ENCODE assay signal across 13 cellular contexts in genomic region chr17:9244066-9245052, GRCh38.
DNase-seq lines count a peak whose midpoint lies in the region; ATAC-seq and TF ChIP-seq lines count a peak whose summit lies in the region.
"Had no signal": no experiment of that assay in that cellular context is flagged by ENCODE, and none has a peak within 500 bp of the region (broad histone marks: within the 10 kb centered on the region; RNA-seq: fewer than 3 reads in every experiment).

No MANE protein-coding gene starts in this region.

- DNase-seq in H7 (peak; percentile 69), cardiac fibroblast (ENCODE audit: low read depth in 2 of 2) (peak; percentile 36 to 53), iris pigment epithelial cell (ENCODE audit: low read depth) (peak; percentile 83), COLO668 (lab: John Stamatoyannopoulos, UW; ENCODE audit: unreplicated experiment) (no peak), D341Med (ENCODE audit: low spot score) (no peak)
- DNase-seq in activated CD8-positive, alpha-beta T cell treated with anti-CD3 and anti-CD28 coated beads, Interleukin-2, amount 10 ng/mL, durations not matched to agents 7 days and 5 days = no peak
- DNase-seq in activated T-cell treated with anti-CD3 and anti-CD28 coated beads, Interleukin-2, amount 50 U/mL, for 24 hours = no peak
- DNase-seq: activated naive CD4-positive, alpha-beta T cell treated with anti-CD3 and anti-CD28 coated beads for 36 hours; effector CD8-positive, alpha-beta T cell; MM.1S; NCI-H748 treated with DMSO at 0.1 percent for 48 hours; stimulated activated CD4-positive, alpha-beta T cell treated with anti-CD3 and anti-CD28 coated beads, Interleukin-4, amount 100 ng/mL, for 1 hour had no signal

- TF ChIP-seq CTCF in cardiac fibroblast (IDR thresholded peaks at IDR 0.05; ENCODE audit: low read depth, low read length) = no peak

- no peak for ATAC-seq in activated CD8-positive, alpha-beta T cell treated with anti-CD3 and anti-CD28 coated beads, Interleukin-2, amount 10 ng/mL, durations not matched to agents 7 days and 5 days

- peak overlapping the region; percentile 19 for H3K27ac ChIP-seq in temporal lobe (ENCODE audit: low read depth, low read length)

- H3K27ac Mint-ChIP-seq in activated CD8-positive, alpha-beta T cell treated with anti-CD3 and anti-CD28 coated beads, Interleukin-2, amount 10 ng/mL, durations not matched to agents 7 days and 5 days = no peak overlapping the region
- no peak overlapping the region for H3K27ac Mint-ChIP-seq in activated T-cell treated with anti-CD3 and anti-CD28 coated beads, Interleukin-2, amount 50 U/mL, for 24 hours
- H3K27ac Mint-ChIP-seq: activated naive CD4-positive, alpha-beta T cell treated with anti-CD3 and anti-CD28 coated beads for 36 hours had no signal

- H3K27me3 Mint-ChIP-seq in activated CD8-positive, alpha-beta T cell treated with anti-CD3 and anti-CD28 coated beads, Interleukin-2, amount 10 ng/mL, durations not matched to agents 7 days and 5 days (ENCODE audit: low read depth) = no peaks in the 10 kb centered on the region
- no peaks in the 10 kb centered on the region for H3K27me3 Mint-ChIP-seq in activated T-cell treated with anti-CD3 and anti-CD28 coated beads, Interleukin-2, amount 50 U/mL, for 24 hours

- H3K4me1 Mint-ChIP-seq in activated CD8-positive, alpha-beta T cell treated with anti-CD3 and anti-CD28 coated beads, Interleukin-2, amount 10 ng/mL, durations not matched to agents 7 days and 5 days (ENCODE audit: low read depth) = peaks cover 8% of the 10 kb centered on the region
- peaks cover 10% of the 10 kb centered on the region for H3K4me1 Mint-ChIP-seq in activated T-cell treated with anti-CD3 and anti-CD28 coated beads, Interleukin-2, amount 50 U/mL, for 24 hours (ENCODE audit: low read depth)

- no peaks in the 10 kb centered on the region for H3K36me3 ChIP-seq in H7 (replicated peaks; ENCODE audit: control insufficient read depth, insufficient read depth, low read length)

- H3K27me3 ChIP-seq in H7 (ENCODE audit: control insufficient read depth, insufficient read depth, low read length) = peaks cover under 1% of the 10 kb centered on the region

- H3K9me3 Mint-ChIP-seq in activated CD8-positive, alpha-beta T cell treated with anti-CD3 and anti-CD28 coated beads, Interleukin-2, amount 10 ng/mL, durations not matched to agents 7 days and 5 days (ENCODE audit: insufficient read depth) = no peaks in the 10 kb centered on the region
- no peaks in the 10 kb centered on the region for H3K9me3 Mint-ChIP-seq in activated T-cell treated with anti-CD3 and anti-CD28 coated beads, Interleukin-2, amount 50 U/mL, for 24 hours
- H3K9me3 Mint-ChIP-seq: activated naive CD4-positive, alpha-beta T cell treated with anti-CD3 and anti-CD28 coated beads for 36 hours had no signal

- POLR2A ChIA-PET in activated CD8-positive, alpha-beta T cell treated with anti-CD3 and anti-CD28 coated beads, Interleukin-2, amount 10 ng/mL, durations not matched to agents 7 days and 5 days (lab: Charles Lee) = no interaction called here

- no peak overlapping the region for H3K4me3 Mint-ChIP-seq in activated CD8-positive, alpha-beta T cell treated with anti-CD3 and anti-CD28 coated beads, Interleukin-2, amount 10 ng/mL, durations not matched to agents 7 days and 5 days
- no peak overlapping the region for H3K4me3 Mint-ChIP-seq in activated T-cell treated with anti-CD3 and anti-CD28 coated beads, Interleukin-2, amount 50 U/mL, for 24 hours
- H3K4me3 Mint-ChIP-seq: activated naive CD4-positive, alpha-beta T cell treated with anti-CD3 and anti-CD28 coated beads for 36 hours had no signal

- H3K4me3 ChIP-seq in H7 (ENCODE audit: insufficient read depth, low read depth, low read length) (no peak overlapping the region), cardiac fibroblast (replicated peaks in 1 of 2; ENCODE audit: low read depth in 2 of 2, low read length in 2 of 2) (no peak overlapping the region)

- H3K36me3 Mint-ChIP-seq in activated CD8-positive, alpha-beta T cell treated with anti-CD3 and anti-CD28 coated beads, Interleukin-2, amount 10 ng/mL, durations not matched to agents 7 days and 5 days (ENCODE audit: low read depth) = no peaks in the 10 kb centered on the region
- H3K36me3 Mint-ChIP-seq in activated T-cell treated with anti-CD3 and anti-CD28 coated beads, Interleukin-2, amount 50 U/mL, for 24 hours (ENCODE audit: low read depth) = peaks cover 9% of the 10 kb centered on the region

- CTCF ChIA-PET in activated CD8-positive, alpha-beta T cell treated with anti-CD3 and anti-CD28 coated beads, Interleukin-2, amount 10 ng/mL, durations not matched to agents 7 days and 5 days (lab: Charles Lee) = no interaction called here

Comparison
In these comparisons a context has a peak if more than half of its experiments do, and no peak if none do; other contexts are left out.
1. DNase-seq: peak in H7 (single experiment), cardiac fibroblast (2 of 2) and iris pigment epithelial cell (single experiment); none in activated CD8-positive, alpha-beta T cell treated with anti-CD3 and anti-CD28 coated beads, Interleukin-2, amount 10 ng/mL, durations not matched to agents 7 days and 5 days (single experiment), COLO668 (single experiment), activated T-cell treated with anti-CD3 and anti-CD28 coated beads, Interleukin-2, amount 50 U/mL, for 24 hours (single experiment) and D341Med (single experiment).